In the genomic region with DNA sequence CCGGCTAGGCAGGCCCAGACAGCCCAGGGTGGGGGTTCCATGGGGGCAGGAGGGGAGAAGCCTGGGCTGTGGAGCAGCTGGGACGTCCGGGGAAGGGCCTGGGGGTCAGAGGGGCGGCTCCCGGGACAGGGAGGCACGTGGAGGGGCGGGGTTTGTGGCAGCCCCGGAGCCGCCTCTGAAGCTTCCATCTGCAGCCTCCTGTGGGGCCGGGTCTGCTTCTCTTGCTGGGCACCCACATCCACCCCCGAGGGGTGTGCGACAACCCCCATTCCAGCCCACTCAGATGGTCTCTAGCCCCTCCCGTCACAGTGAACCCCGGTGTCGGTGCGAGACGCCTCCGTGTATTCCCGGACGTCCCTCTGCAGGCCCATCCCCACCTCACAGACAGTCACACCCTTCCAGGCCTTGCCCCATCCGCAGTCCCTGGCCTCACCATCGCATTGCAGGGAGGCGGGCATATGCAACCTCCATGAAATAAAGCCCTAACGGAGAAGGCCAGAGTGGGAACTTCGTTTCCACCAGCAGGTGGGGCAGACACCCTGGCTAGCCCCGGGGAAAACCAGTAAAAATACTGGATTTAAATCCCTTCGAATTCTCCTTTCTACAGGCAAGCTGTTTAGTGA, we compare ENCODE assay signal across 8 cellular contexts. TPM values are rescaled to one million over a fixed set of nuclear protein-coding genes. Genes with fewer than 3 reads are reported as not detected.
DNase-seq lines count a peak whose midpoint lies in the region; ATAC-seq and TF ChIP-seq lines count a peak whose summit lies in the region.
"Not testable (repeated sequence)": the region's sequence is repeated elsewhere in the genome, so short reads cannot be mapped to it uniquely, and the experiment has no call there.

No MANE protein-coding gene starts in this region.

- POLR2A ChIA-PET in activated CD8-positive, alpha-beta T cell treated with anti-CD3 and anti-CD28 coated beads for 36 hours (lab: Charles Lee), result not testable (repeated sequence)

- not testable (repeated sequence) for H3K9me3 Mint-ChIP-seq in activated CD8-positive, alpha-beta T cell treated with anti-CD3 and anti-CD28 coated beads for 36 hours

- not testable (repeated sequence) for TF ChIP-seq CTCF in activated CD8-positive, alpha-beta T cell treated with anti-CD3 and anti-CD28 coated beads for 36 hours (IDR thresholded peaks at IDR 0.05); upper lobe of right lung (IDR thresholded peaks at IDR 0.05)

- CTCF ChIA-PET in activated CD8-positive, alpha-beta T cell treated with anti-CD3 and anti-CD28 coated beads for 36 hours (lab: Charles Lee), result interaction anchor here (1.0 to 1.2 kb wide), 2 partner anchors 11 to 383 kb away, joined by 4 read pairs; no protein-coding TSS in a partner anchor

- intact Hi-C loops in activated CD8-positive, alpha-beta T cell treated with anti-CD3 and anti-CD28 coated beads for 36 hours (cut with micrococcal nuclease); left colon (cut with DNase I, micrococcal nuclease); upper lobe of right lung (cut with DNase I): not testable (repeated sequence)

- H3K36me3 Mint-ChIP-seq in activated CD8-positive, alpha-beta T cell treated with anti-CD3 and anti-CD28 coated beads for 36 hours (ENCODE audit: low read depth), result not testable (repeated sequence)

- DNase-seq in activated CD8-positive, alpha-beta T cell treated with anti-CD3 and anti-CD28 coated beads for 36 hours; left colon: not testable (repeated sequence)
- DNase-seq in upper lobe of right lung, result peak; percentile 10

- H3K27me3 ChIP-seq in upper lobe of right lung, result not testable (repeated sequence)

- not testable (repeated sequence) for H3K27ac Mint-ChIP-seq in activated CD8-positive, alpha-beta T cell treated with anti-CD3 and anti-CD28 coated beads for 36 hours

- H3K4me3 ChIP-seq in upper lobe of right lung, result not testable (repeated sequence)

- H3K4me1 ChIP-seq in upper lobe of right lung, result not testable (repeated sequence)

- H3K36me3 ChIP-seq in upper lobe of right lung, result not testable (repeated sequence)

- not testable (repeated sequence) for H3K27me3 Mint-ChIP-seq in activated CD8-positive, alpha-beta T cell treated with anti-CD3 and anti-CD28 coated beads for 36 hours

- peak; percentile 60 for ATAC-seq in GM18502 (IDR thresholded peaks at IDR 0.05; ENCODE audit: poor library complexity, unreplicated experiment)
- ATAC-seq in GM19395 (IDR thresholded peaks at IDR 0.05; ENCODE audit: unreplicated experiment), result peak; percentile 65
- ATAC-seq in GM21786 (IDR thresholded peaks at IDR 0.05; ENCODE audit: unreplicated experiment), result peak; percentile 43
- ATAC-seq in HG03045 (IDR thresholded peaks at IDR 0.05; ENCODE audit: unreplicated experiment), result peak; percentile 52
- peak; percentile 36 for ATAC-seq in HG03565 (IDR thresholded peaks at IDR 0.05; ENCODE audit: unreplicated experiment)
- ATAC-seq in activated CD8-positive, alpha-beta T cell treated with anti-CD3 and anti-CD28 coated beads for 36 hours, result peak; percentile 19
- peak; percentile 54 for ATAC-seq in left colon
- ATAC-seq in upper lobe of right lung, result peak; percentile 2

- not testable (repeated sequence) for H3K4me3 Mint-ChIP-seq in activated CD8-positive, alpha-beta T cell treated with anti-CD3 and anti-CD28 coated beads for 36 hours

- not testable (repeated sequence) for H3K4me1 Mint-ChIP-seq in activated CD8-positive, alpha-beta T cell treated with anti-CD3 and anti-CD28 coated beads for 36 hours (ENCODE audit: low read depth)

- H3K9me3 ChIP-seq in upper lobe of right lung, result not testable (repeated sequence)

- H3K27ac ChIP-seq in upper lobe of right lung, result not testable (repeated sequence)

RNA-seq across cellular contexts. Expression of a gene that starts 33.8 kb away (rescaled TPM):
- 10 to 100 TPM; 12.0 to 12.1 TPM for total RNA-seq in activated CD8-positive, alpha-beta T cell treated with anti-CD3 and anti-CD28 coated beads for 36 hours
- total RNA-seq in left colon (under 1 TPM; 0.37 to 0.95 TPM), upper lobe of right lung (1.5 TPM)

Comparison
In these comparisons a context has a peak if more than half of its experiments do, and no peak if none do; other contexts are left out.
1. ATAC-seq: peak in every context shown above with its lines; median percentile 65 in GM19395; 60 in GM18502; 54 in left colon; 52 in HG03045; 43 in GM21786; 36 in HG03565; 19 in activated CD8-positive, alpha-beta T cell treated with anti-CD3 and anti-CD28 coated beads for 36 hours; 2 in upper lobe of right lung.